ENCODE assay signal across 15 cellular contexts in the genomic region with DNA sequence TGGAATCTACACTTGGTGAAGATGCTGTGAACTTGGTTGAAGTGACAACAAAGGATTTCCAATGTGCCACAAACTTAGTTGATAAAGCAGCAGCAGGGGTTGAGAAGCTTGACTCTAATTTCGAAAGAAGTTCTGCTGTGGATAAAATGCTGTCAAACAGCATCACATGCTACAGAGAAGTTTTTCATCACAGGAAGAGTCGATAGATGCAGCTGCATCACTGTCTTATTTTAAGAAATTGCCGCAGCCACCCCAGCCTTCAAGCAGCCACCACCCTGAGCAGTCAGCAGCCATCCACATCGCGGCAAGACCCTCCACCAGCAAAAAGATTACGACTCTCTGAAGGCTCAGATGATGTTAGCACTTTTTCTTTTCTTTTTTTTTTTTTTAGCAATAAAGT.
"Had no signal": no experiment of that assay in that cellular context is flagged by ENCODE, and none has a peak within 500 bp of the region (broad histone marks: within the 10 kb centered on the region; RNA-seq: fewer than 3 reads in every experiment).

No MANE protein-coding gene starts in this region.

- H3K4me3 ChIP-seq: adrenal gland, cardiac muscle cell, esophagus squamous epithelium, hepatocyte, left ventricle myocardium inferior, ovary, stomach, thoracic aorta had no signal

- ATAC-seq: activated CD8-positive, alpha-beta memory T cell treated with anti-CD3 and anti-CD28 coated beads, Interleukin-2, amount 10 ng/mL, durations not matched to agents 7 days and 5 days; sciatic nerve; SK-N-SH treated with all-trans-retinoic acid at 6 μM for 48 hours; T-helper 17 cell had no signal

- H3K4me1 Mint-ChIP-seq: activated naive CD4-positive, alpha-beta T cell treated with anti-CD3 and anti-CD28 coated beads, Interleukin-2, amount 50 U/mL, for 24 hours had no signal

- H3K27ac ChIP-seq: cardiac muscle cell, esophagus squamous epithelium, hepatocyte, left ventricle myocardium inferior, ovary, thoracic aorta had no signal

- H3K9me3 Mint-ChIP-seq: activated naive CD4-positive, alpha-beta T cell treated with anti-CD3 and anti-CD28 coated beads, Interleukin-2, amount 50 U/mL, for 24 hours had no signal

- H2AFZ ChIP-seq: hepatocyte had no signal

- DNase-seq: activated CD8-positive, alpha-beta memory T cell treated with anti-CD3 and anti-CD28 coated beads, Interleukin-2, amount 10 ng/mL, durations not matched to agents 7 days and 5 days; activated effector memory CD4-positive, alpha-beta T cell treated with Interleukin-2 at 50 U/mL for 16 hours; activated T-cell treated with anti-CD3 and anti-CD28 coated beads, Interleukin-2, amount 50 U/mL, for 1 hour; adrenal gland; esophagus squamous epithelium; left ventricle myocardium inferior; ovary; stomach; T-helper 17 cell had no signal

- H3K27ac Mint-ChIP-seq: activated CD8-positive, alpha-beta memory T cell treated with anti-CD3 and anti-CD28 coated beads, Interleukin-2, amount 10 ng/mL, durations not matched to agents 7 days and 5 days; activated naive CD4-positive, alpha-beta T cell treated with anti-CD3 and anti-CD28 coated beads, Interleukin-2, amount 50 U/mL, for 24 hours; T-helper 17 cell had no signal

- H3K36me3 ChIP-seq: adrenal gland, cardiac muscle cell, esophagus squamous epithelium, left ventricle myocardium inferior, ovary, stomach, thoracic aorta had no signal

- H3K9me3 ChIP-seq: adrenal gland, esophagus squamous epithelium, left ventricle myocardium inferior, ovary, stomach, thoracic aorta had no signal

- H3K4me3 Mint-ChIP-seq: activated CD8-positive, alpha-beta memory T cell treated with anti-CD3 and anti-CD28 coated beads, Interleukin-2, amount 10 ng/mL, durations not matched to agents 7 days and 5 days; activated naive CD4-positive, alpha-beta T cell treated with anti-CD3 and anti-CD28 coated beads, Interleukin-2, amount 50 U/mL, for 24 hours; T-helper 17 cell had no signal

- H3K4me2 ChIP-seq: hepatocyte had no signal

- H3K36me3 Mint-ChIP-seq: activated CD8-positive, alpha-beta memory T cell treated with anti-CD3 and anti-CD28 coated beads, Interleukin-2, amount 10 ng/mL, durations not matched to agents 7 days and 5 days; activated naive CD4-positive, alpha-beta T cell treated with anti-CD3 and anti-CD28 coated beads, Interleukin-2, amount 50 U/mL, for 24 hours had no signal

- H3K27me3 ChIP-seq: adrenal gland, cardiac muscle cell, esophagus squamous epithelium, hepatocyte, ovary, stomach had no signal
